ENCODE assay signal across 24 cellular contexts in genomic region chr22:23709107-23709506, GRCh38. TPM values are rescaled to one million over a fixed set of nuclear protein-coding genes. Genes with fewer than 3 reads are reported as not detected.
DNase-seq lines count a peak whose midpoint lies in the region; ATAC-seq and TF ChIP-seq lines count a peak whose summit lies in the region.
"Had no signal": no experiment of that assay in that cellular context is flagged by ENCODE, and none has a peak within 500 bp of the region (broad histone marks: within the 10 kb centered on the region; RNA-seq: fewer than 3 reads in every experiment).

No MANE protein-coding gene starts in this region.

- H3K27ac ChIP-seq in RWPE1: no peak overlapping the region
- H3K27ac ChIP-seq: BLaER1, esophagus muscularis mucosa, left ventricle myocardium inferior, upper lobe of right lung had no signal

- no peaks in the 10 kb centered on the region for H3K9me3 Mint-ChIP-seq in nephron progenitor cell

- CTCF ChIA-PET in BJ (lab: Yijun Ruan, JAX) (no interaction called here), RWPE1 (lab: Yijun Ruan, JAX) (no interaction called here)

- TF ChIP-seq CTCF in BJ (IDR thresholded peaks at IDR 0.05; ENCODE audit: insufficient read depth, low read depth, low read length) (no peak), RWPE1 (conservative IDR thresholded peaks at IDR 0.05; ENCODE audit: low read depth) (no peak), nephron progenitor cell (IDR thresholded peaks at IDR 0.05) (no peak)

- H3K27me3 Mint-ChIP-seq in nephron progenitor cell (ENCODE audit: low read depth, poor library complexity): no peaks in the 10 kb centered on the region

- ATAC-seq in HG03432 (IDR thresholded peaks at IDR 0.05; ENCODE audit: unreplicated experiment) (no peak), HG02981 (IDR thresholded peaks at IDR 0.05; ENCODE audit: unreplicated experiment) (no peak)
- ATAC-seq: SK-N-SH treated with all-trans-retinoic acid at 6 μM for 48 hours, upper lobe of right lung had no signal

- H3K27me3 ChIP-seq in BJ (ENCODE audit: control insufficient read depth, insufficient read depth, low read length): no peaks in the 10 kb centered on the region
- H3K27me3 ChIP-seq: BLaER1, esophagus muscularis mucosa, upper lobe of right lung had no signal

- H3K4me1 Mint-ChIP-seq in nephron progenitor cell: peaks cover 6% of the 10 kb centered on the region

- H3K27ac Mint-ChIP-seq in nephron progenitor cell: no peak overlapping the region

- H3K4me3 Mint-ChIP-seq in nephron progenitor cell: no peak overlapping the region

- H3K4me3 ChIP-seq in BJ (ENCODE audit: low read depth, low read length): no peak overlapping the region
- H3K4me3 ChIP-seq: BLaER1, esophagus muscularis mucosa, left ventricle myocardium inferior, upper lobe of right lung had no signal

- peaks cover 13% of the 10 kb centered on the region for H3K36me3 ChIP-seq in BJ (ENCODE audit: control insufficient read depth, insufficient read depth, low read length)

- peaks cover 74% of the 10 kb centered on the region for H3K36me3 Mint-ChIP-seq in nephron progenitor cell (ENCODE audit: low read depth)

- POLR2A ChIA-PET in BJ (lab: Charles Lee): no interaction called here
- POLR2A ChIA-PET in RWPE1 (lab: Yijun Ruan, JAX; ENCODE audit: low non-redundant PET): no interaction called here

- DNase-seq in AG08396 (ENCODE audit: low spot score): peak; percentile 54
- DNase-seq in BJ (ENCODE audit: low read depth): peak; percentile 31
- DNase-seq in M059J (ENCODE audit: low read depth): peak; percentile 8
- peak; percentile 4 for DNase-seq in fibroblast of gingiva (ENCODE audit: low read depth)
- no peak for DNase-seq in RWPE1 (ENCODE audit: low spot score)
- no peak for DNase-seq in nephron progenitor cell
- DNase-seq: activated gamma-delta T cell; effector memory CD4-positive, alpha-beta T cell; glutamatergic neuron; KBM-7; left ventricle myocardium inferior; NCI-H146; NCI-H526; nucleus accumbens; RPMI8226; T-helper 9 cell; upper lobe of right lung had no signal

RNA-seq across cellular contexts. Expression of gene RGL4, which starts 18.3 kb away (rescaled TPM):
- polyA plus RNA-seq in BJ (2011; rRNA removed): not detected in 2 replicates
- polyA minus RNA-seq in BJ (2011; rRNA and poly(A)+ RNA removed): not detected in 2 replicates
- total RNA-seq in M059J (2014; rRNA removed; shearing (Covaris generic)): not detected in 2 replicates
- total RNA-seq: chondrocyte, left ventricle myocardium inferior, subcutaneous adipose tissue had no signal

RNA-seq across cellular contexts. Expression of gene ZNF70, which starts 41.8 kb away (rescaled TPM):
- 1.4 TPM in 2 replicates for polyA plus RNA-seq in BJ (2011; rRNA removed)
- polyA minus RNA-seq in BJ (2011; rRNA and poly(A)+ RNA removed): 5.3 and 7.5 TPM in 2 replicates
- 2.6 and 2.7 TPM in 2 replicates for total RNA-seq in M059J (2014; rRNA removed; shearing (Covaris generic))

RNA-seq across cellular contexts. Expression of gene VPREB3, which starts 45.1 kb away (rescaled TPM):
- polyA plus RNA-seq in BJ (2011; rRNA removed): 0.21 TPM in 1 of 2 replicates, not detected in the other
- 1.00 TPM in 1 of 2 replicates, not detected in the other for polyA minus RNA-seq in BJ (2011; rRNA and poly(A)+ RNA removed)
- not detected in 2 replicates for total RNA-seq in M059J (2014; rRNA removed; shearing (Covaris generic))
- total RNA-seq: chondrocyte, esophagus muscularis mucosa, upper lobe of right lung had no signal

RNA-seq across cellular contexts. Expression of gene C22orf15, which starts 53.7 kb away (rescaled TPM):
- polyA plus RNA-seq in BJ (2011; rRNA removed): 2.6 and 4.0 TPM in 2 replicates
- polyA minus RNA-seq in BJ (2011; rRNA and poly(A)+ RNA removed): 0.66 and 0.77 TPM in 2 replicates
- total RNA-seq in M059J (2014; rRNA removed; shearing (Covaris generic)): not detected in 2 replicates
- total RNA-seq: chondrocyte, left ventricle myocardium inferior, subcutaneous adipose tissue, upper lobe of right lung had no signal

RNA-seq across cellular contexts. Expression of gene CHCHD10, which starts 58.7 kb away (rescaled TPM):
- 22.1 and 22.5 TPM in 2 replicates for polyA plus RNA-seq in BJ (2011; rRNA removed)
- polyA minus RNA-seq in BJ (2011; rRNA and poly(A)+ RNA removed): 38.2 and 54.1 TPM in 2 replicates
- total RNA-seq in M059J (2014; rRNA removed; shearing (Covaris generic)): 1.9 and 2.8 TPM in 2 replicates

Comparison
In these comparisons a context has a peak if more than half of its experiments do, and no peak if none do; other contexts are left out.
1. DNase-seq: peak in AG08396 (single experiment), BJ (single experiment), M059J (single experiment) and fibroblast of gingiva (single experiment); none in RWPE1 (single experiment) and nephron progenitor cell (single experiment).